ENCODE assay signal across 14 cellular contexts in the genomic region with DNA sequence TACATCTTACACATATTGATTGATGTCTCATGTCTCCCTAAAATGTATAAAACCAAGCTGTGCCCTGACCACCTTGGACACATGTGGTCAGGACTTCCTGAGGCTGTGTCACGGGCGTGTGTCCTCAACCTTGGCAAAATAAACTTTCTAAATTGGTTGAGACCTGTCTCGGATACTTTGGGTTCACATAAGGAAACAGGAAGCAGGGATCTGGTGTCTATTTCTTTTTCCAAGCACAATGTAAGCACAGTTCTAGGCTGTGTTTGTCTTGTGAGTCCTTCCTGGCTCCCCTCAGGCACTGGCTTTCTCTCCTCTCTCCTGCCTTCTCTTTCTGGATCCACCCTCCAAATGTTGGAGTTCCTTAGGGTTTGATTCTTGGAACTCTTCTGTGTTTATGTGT. TPM values are rescaled to one million over a fixed set of nuclear protein-coding genes. Genes with fewer than 3 reads are reported as not detected.
DNase-seq lines count a peak whose midpoint lies in the region; ATAC-seq and TF ChIP-seq lines count a peak whose summit lies in the region.
"Had no signal": no experiment of that assay in that cellular context is flagged by ENCODE, and none has a peak within 500 bp of the region (broad histone marks: within the 10 kb centered on the region; RNA-seq: fewer than 3 reads in every experiment).

No MANE protein-coding gene starts in this region.

- H3K4me3 ChIP-seq in BLaER1 treated with 17β-estradiol and CSF1 and Interleukin-3, amounts not matched to agents 10 nM and 100 nM = no peak overlapping the region
- H3K4me3 ChIP-seq in HEK293 (ENCODE audit: low read depth, low read length) = no peak overlapping the region
- H3K4me3 ChIP-seq in kidney epithelial cell (ENCODE audit: low read depth, low read length) = no peak overlapping the region
- no peak overlapping the region for H3K4me3 ChIP-seq in esophagus muscularis mucosa

- H3K27ac ChIP-seq in BLaER1 treated with 17β-estradiol and CSF1 and Interleukin-3, amounts not matched to agents 10 nM and 100 nM = peak overlapping the region in 1 of 11 experiments; percentile 57; a peak in 1 of 22 replicates
- H3K27ac ChIP-seq in HEK293 (ENCODE audit: extremely low read depth, low read depth, low read length) = no peak overlapping the region
- H3K27ac ChIP-seq in esophagus muscularis mucosa (replicated peaks in 1 of 4) = no peak overlapping the region

- no peak for TF ChIP-seq EP300 in esophagus muscularis mucosa (IDR thresholded peaks at IDR 0.05)

- H3K9me3 Mint-ChIP-seq in activated naive CD4-positive, alpha-beta T cell treated with anti-CD3 and anti-CD28 coated beads, Interleukin-2, amount 50 U/mL, for 72 hours = peaks cover 0 to under 1% of the 10 kb centered on the region in 2 donors

- intact Hi-C loops in esophagus muscularis mucosa (cut with DNase I) = no loop called here

- no peak for ATAC-seq in activated naive CD4-positive, alpha-beta T cell treated with anti-CD3 and anti-CD28 coated beads, Interleukin-2, amount 50 U/mL, for 72 hours
- ATAC-seq in HG02938 (IDR thresholded peaks at IDR 0.05; ENCODE audit: unreplicated experiment) (no peak), GM18502 (IDR thresholded peaks at IDR 0.05; ENCODE audit: poor library complexity, unreplicated experiment) (no peak)

- peaks cover 0 to 8% of the 10 kb centered on the region in 2 donors for H3K36me3 Mint-ChIP-seq in activated naive CD4-positive, alpha-beta T cell treated with anti-CD3 and anti-CD28 coated beads, Interleukin-2, amount 50 U/mL, for 72 hours

- 28% methylated on average over 3 of the region's 3 CpGs for WGBS in esophagus muscularis mucosa

- peaks cover 30 to 50% (median 38%) of the 10 kb centered on the region in 11 experiments for H3K36me3 ChIP-seq in BLaER1 treated with 17β-estradiol and CSF1 and Interleukin-3, amounts not matched to agents 10 nM and 100 nM
- H3K36me3 ChIP-seq in HEK293 (ENCODE audit: control insufficient read depth in 2 of 2, insufficient read depth in 1 of 2, low read length in 2 of 2) (peaks cover 0 to 3% of the 10 kb centered on the region in 2 experiments; a peak in 1 of 3 replicates), kidney epithelial cell (ENCODE audit: control insufficient read depth, insufficient read depth, low read length) (no peaks in the 10 kb centered on the region), esophagus muscularis mucosa (peaks cover 0 to 25% (median 6%) of the 10 kb centered on the region in 4 donors)
- H3K36me3 ChIP-seq: BE2C had no signal

- peaks cover 8 to 34% (median 27%) of the 10 kb centered on the region in 10 experiments for H3K4me1 ChIP-seq in BLaER1 treated with 17β-estradiol and CSF1 and Interleukin-3, amounts not matched to agents 10 nM and 100 nM
- H3K4me1 ChIP-seq in HEK293 (ENCODE audit: control insufficient read depth, insufficient read depth, low read length) (peaks cover 5% of the 10 kb centered on the region; the same call in 1 of the 2 replicates), esophagus muscularis mucosa (peaks cover 15 to 24% (median 17%) of the 10 kb centered on the region in 4 donors)
- H3K4me1 ChIP-seq: BE2C had no signal

- H3K27ac Mint-ChIP-seq in activated naive CD4-positive, alpha-beta T cell treated with anti-CD3 and anti-CD28 coated beads, Interleukin-2, amount 50 U/mL, for 72 hours = peak overlapping the region; percentile 89 to 94

- peak overlapping the region in 9 of 11 experiments; percentile 12 to 73 (median 51); a peak in 10 of 22 replicates for H3K4me2 ChIP-seq in BLaER1 treated with 17β-estradiol and CSF1 and Interleukin-3, amounts not matched to agents 10 nM and 100 nM

- no peak for TF ChIP-seq POLR2A in esophagus muscularis mucosa (IDR thresholded peaks at IDR 0.05; ENCODE audit: low read depth)

- TF ChIP-seq CTCF in HEK293 (tag by site-specific recombination; IDR thresholded peaks at IDR 0.05) = no peak
- TF ChIP-seq CTCF in kidney epithelial cell (IDR thresholded peaks at IDR 0.05; ENCODE audit: insufficient read depth, low read length, poor library complexity, severe bottlenecking) = no peak
- TF ChIP-seq CTCF in esophagus muscularis mucosa (IDR thresholded peaks at IDR 0.05) = no peak

- peaks cover 6 to 27% (median 14%) of the 10 kb centered on the region in 11 experiments; a peak in 20 of 22 replicates for H3K9me3 ChIP-seq in BLaER1 treated with 17β-estradiol and CSF1 and Interleukin-3, amounts not matched to agents 10 nM and 100 nM (replicated peaks in 1 of 11)
- H3K9me3 ChIP-seq in HEK293 (ENCODE audit: control insufficient read depth, insufficient read depth, low read depth, low read length) = no peaks in the 10 kb centered on the region
- H3K9me3 ChIP-seq in esophagus muscularis mucosa = no peaks in the 10 kb centered on the region
- H3K9me3 ChIP-seq: BE2C had no signal

- H4K20me1 ChIP-seq in BLaER1 treated with 17β-estradiol and CSF1 and Interleukin-3, amounts not matched to agents 10 nM and 100 nM = no peaks in the 10 kb centered on the region

- no peak for DNase-seq in activated naive CD4-positive, alpha-beta T cell treated with anti-CD3 and anti-CD28 coated beads, Interleukin-2, amount 50 U/mL, for 72 hours (ENCODE audit: low spot score in 2 of 2)
- DNase-seq in kidney epithelial cell (ENCODE audit: low read depth) (peak; percentile 47), NK-92 (lab: John Stamatoyannopoulos, UW; ENCODE audit: unreplicated experiment) (no peak), esophagus muscularis mucosa (ENCODE audit: extremely low spot score) (no peak)
- DNase-seq: BE2C; H7; NCI-H446; Right ventricle myocardium superior; stimulated activated CD4-positive, alpha-beta T cell treated with anti-CD3 and anti-CD28 coated beads, Interleukin-2, amount 100 ng/mL, for 48 hours; substantia nigra had no signal

- no peak overlapping the region for H3K9ac ChIP-seq in BLaER1 treated with 17β-estradiol and CSF1 and Interleukin-3, amounts not matched to agents 10 nM and 100 nM

- POLR2A ChIA-PET in HEK293 (lab: Yijun Ruan, JAX) = interaction anchor here (1.9 kb wide), 1 partner anchor 27 kb away, joined by 10 read pairs; the partner anchor contains the start of gene TPT1

- H3K27me3 ChIP-seq in BLaER1 treated with 17β-estradiol and CSF1 and Interleukin-3, amounts not matched to agents 10 nM and 100 nM = no peaks in the 10 kb centered on the region
- H3K27me3 ChIP-seq in kidney epithelial cell (ENCODE audit: control insufficient read depth, insufficient read depth, low read length) (no peaks in the 10 kb centered on the region), esophagus muscularis mucosa (no peaks in the 10 kb centered on the region)
- H3K27me3 ChIP-seq: BE2C had no signal

- CTCF ChIA-PET in HEK293 (lab: Yijun Ruan, JAX) = interaction anchor here (0.6 kb wide), 2 partner anchors 18 to 141 kb away, joined by 3 to 4 read pairs; no protein-coding TSS in a partner anchor

TF ChIP-seq in HEK293, 187 proteins besides CTCF, POLR2A, EP300 and RAD21:
- TF ChIP-seq, protein P1, sequence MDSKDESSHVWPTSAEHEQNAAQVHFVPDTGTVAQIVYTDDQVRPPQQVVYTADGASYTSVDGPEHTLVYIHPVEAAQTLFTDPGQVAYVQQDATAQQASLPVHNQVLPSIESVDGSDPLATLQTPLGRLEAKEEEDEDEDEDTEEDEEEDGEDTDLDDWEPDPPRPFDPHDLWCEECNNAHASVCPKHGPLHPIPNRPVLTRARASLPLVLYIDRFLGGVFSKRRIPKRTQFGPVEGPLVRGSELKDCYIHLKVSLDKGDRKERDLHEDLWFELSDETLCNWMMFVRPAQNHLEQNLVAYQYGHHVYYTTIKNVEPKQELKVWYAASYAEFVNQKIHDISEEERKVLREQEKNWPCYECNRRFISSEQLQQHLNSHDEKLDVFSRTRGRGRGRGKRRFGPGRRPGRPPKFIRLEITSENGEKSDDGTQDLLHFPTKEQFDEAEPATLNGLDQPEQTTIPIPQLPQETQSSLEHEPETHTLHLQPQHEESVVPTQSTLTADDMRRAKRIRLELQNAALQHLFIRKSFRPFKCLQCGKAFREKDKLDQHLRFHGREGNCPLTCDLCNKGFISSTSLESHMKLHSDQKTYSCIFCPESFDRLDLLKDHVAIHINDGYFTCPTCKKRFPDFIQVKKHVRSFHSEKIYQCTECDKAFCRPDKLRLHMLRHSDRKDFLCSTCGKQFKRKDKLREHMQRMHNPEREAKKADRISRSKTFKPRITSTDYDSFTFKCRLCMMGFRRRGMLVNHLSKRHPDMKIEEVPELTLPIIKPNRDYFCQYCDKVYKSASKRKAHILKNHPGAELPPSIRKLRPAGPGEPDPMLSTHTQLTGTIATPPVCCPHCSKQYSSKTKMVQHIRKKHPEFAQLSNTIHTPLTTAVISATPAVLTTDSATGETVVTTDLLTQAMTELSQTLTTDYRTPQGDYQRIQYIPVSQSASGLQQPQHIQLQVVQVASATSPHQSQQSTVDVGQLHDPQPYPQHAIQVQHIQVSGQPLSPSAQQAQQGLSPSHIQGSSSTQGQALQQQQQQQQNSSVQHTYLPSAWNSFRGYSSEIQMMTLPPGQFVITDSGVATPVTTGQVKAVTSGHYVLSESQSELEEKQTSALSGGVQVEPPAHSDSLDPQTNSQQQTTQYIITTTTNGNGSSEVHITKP (tag by site-specific recombination; IDR thresholded peaks at IDR 0.05) = peak; percentile 37; the same call in 1 of the 2 replicates
- no peak for TF ChIP-seq ZSCAN30 (tag by site-specific recombination; IDR thresholded peaks at IDR 0.05)

RNA-seq across cellular contexts. Expression of gene TPT1, which starts 27.6 kb away (rescaled TPM):
- 1,000 to 10,000 TPM; 2,995 to 3,818 TPM for total RNA-seq in activated naive CD4-positive, alpha-beta T cell treated with anti-CD3 and anti-CD28 coated beads, Interleukin-2, amount 50 U/mL, for 72 hours
- total RNA-seq in kidney epithelial cell (2,692 and 3,236 TPM in 2 replicates), esophagus muscularis mucosa (1,000 to 10,000 TPM; 1,985 to 5,244 (median 2,921) TPM)

RNA-seq across cellular contexts. Expression of gene SLC25A30, which starts 49.6 kb away (rescaled TPM):
- total RNA-seq in activated naive CD4-positive, alpha-beta T cell treated with anti-CD3 and anti-CD28 coated beads, Interleukin-2, amount 50 U/mL, for 72 hours = 10 to 100 TPM; 10.5 to 19.7 TPM
- 9.7 and 14.0 TPM in 2 replicates for total RNA-seq in kidney epithelial cell
- 10 to 100 TPM in 3 of 4 donors, 1 to 10 TPM in 1; 8.8 to 13.4 (median 10.3) TPM for total RNA-seq in esophagus muscularis mucosa
